In the genomic region with DNA sequence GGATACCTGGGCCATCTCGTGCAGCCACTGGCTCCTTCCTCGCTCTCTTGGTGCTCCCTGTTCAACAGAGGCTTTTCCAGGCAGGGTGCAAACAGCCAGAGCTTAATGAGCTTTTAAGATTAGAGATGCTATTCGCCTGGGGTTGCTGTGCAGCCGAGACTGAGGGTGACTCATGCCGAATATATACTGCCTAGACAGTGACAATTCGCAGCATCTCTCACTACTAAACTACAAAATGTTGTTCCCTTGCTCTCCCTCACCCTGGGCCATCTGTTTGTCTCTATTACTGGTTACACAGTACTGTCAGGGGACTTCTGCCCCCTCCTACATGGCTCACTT, we compare ENCODE assay signal across 16 cellular contexts. TPM values are rescaled to one million over a fixed set of nuclear protein-coding genes. Genes with fewer than 3 reads are reported as not detected.
DNase-seq lines count a peak whose midpoint lies in the region; ATAC-seq, FAIRE-seq and TF ChIP-seq lines count a peak whose summit lies in the region.
"Had no signal": no experiment of that assay in that cellular context is flagged by ENCODE, and none has a peak within 500 bp of the region (broad histone marks: within the 10 kb centered on the region; RNA-seq: fewer than 3 reads in every experiment).

No MANE protein-coding gene starts in this region.

- POLR2A ChIA-PET in A549 (lab: Yijun Ruan, JAX) (no interaction called here), SK-N-SH (lab: Yijun Ruan, JAX) (no interaction called here)

- H3K27ac ChIP-seq in A549, result peak overlapping the region; percentile 73 to 82
- no peak overlapping the region for H3K27ac ChIP-seq in DND-41 (ENCODE audit: low read length)
- peak overlapping the region in 1 of 2 experiments; percentile 41; a peak in 2 of 4 replicates for H3K27ac ChIP-seq in SK-N-SH (ENCODE audit: low read depth in 2 of 2, low read length in 1 of 2)
- H3K27ac ChIP-seq: RWPE1, VCaP had no signal

- H4K20me1 ChIP-seq in DND-41 (ENCODE audit: insufficient read depth, low read length), result no peaks in the 10 kb centered on the region
- no peaks in the 10 kb centered on the region for H4K20me1 ChIP-seq in SK-N-SH (ENCODE audit: insufficient read depth)

- ATAC-seq in A549 (peak; percentile 71 to 79), DND-41 (ENCODE audit: insufficient read depth, low read depth) (peak; percentile 55), HG03175 (IDR thresholded peaks at IDR 0.05; ENCODE audit: unreplicated experiment) (no peak), GM21367 (IDR thresholded peaks at IDR 0.05; ENCODE audit: unreplicated experiment) (no peak)

- FAIRE-seq in A549 (lab: Jason Lieb, UNC), result no peak
- FAIRE-seq: colon had no signal

- H3K79me2 ChIP-seq in DND-41 (ENCODE audit: insufficient read depth, low read length) (no peaks in the 10 kb centered on the region), SK-N-SH (ENCODE audit: insufficient read depth) (no peaks in the 10 kb centered on the region)

- peaks cover 50% of the 10 kb centered on the region for H3K4me1 ChIP-seq in A549
- peaks cover 9% of the 10 kb centered on the region for H3K4me1 ChIP-seq in DND-41 (ENCODE audit: insufficient read depth, low read length)
- peaks cover 0 to 20% of the 10 kb centered on the region in 2 experiments; a peak in 2 of 4 replicates for H3K4me1 ChIP-seq in SK-N-SH (ENCODE audit: control insufficient read depth in 1 of 2, insufficient read depth in 2 of 2, low read depth in 1 of 2, low read length in 1 of 2)
- H3K4me1 ChIP-seq: HAP-1 had no signal

- DNase-seq in A549 (ENCODE audit: low read depth in 1 of 2, low spot score in 1 of 2) (no peak), DND-41 (no peak), SK-N-SH (peak; percentile 45), foreskin fibroblast (peak; percentile 31 to 64), HPDE6-E6E7 (ENCODE audit: extremely low spot score) (no peak), SIG-M5 (lab: John Stamatoyannopoulos, UW) (no peak)
- DNase-seq: Caco-2; NCI-H2081; stimulated activated CD4-positive, alpha-beta T cell treated with anti-CD3 and anti-CD28 coated beads, Interleukin-12 subunit alpha, Interleukin-12 subunit beta, amount 100 ng/mL, for 4 hours; stimulated activated CD8-positive, alpha-beta memory T cell treated with anti-CD3 and anti-CD28 coated beads, Interleukin-4, amount 100 ng/mL, for 48 hours had no signal

- H3F3A ChIP-seq in SK-N-SH (replicated peaks; ENCODE audit: insufficient read depth), result peaks cover 33% of the 10 kb centered on the region

- WGBS in A549 (ENCODE audit: missing lambda C conversion rate), result 15% methylated on average over 6 of the region's 6 CpGs
- WGBS in SK-N-SH (ENCODE audit: low lambda C conversion rate), result 9% methylated on average over 6 of the region's 6 CpGs

- H3K36me3 ChIP-seq in DND-41 (ENCODE audit: insufficient read depth, low read length) (no peaks in the 10 kb centered on the region), SK-N-SH (replicated peaks in 1 of 2; ENCODE audit: control insufficient read depth in 1 of 2, insufficient read depth in 2 of 2, low read length in 1 of 2) (no peaks in the 10 kb centered on the region)
- H3K36me3 ChIP-seq: HAP-1 had no signal

- no peak overlapping the region for H3K4me3 ChIP-seq in A549
- no peak overlapping the region for H3K4me3 ChIP-seq in DND-41 (ENCODE audit: low read depth in 1 of 2, low read length in 2 of 2)
- H3K4me3 ChIP-seq in SK-N-SH (ENCODE audit: low read depth in 2 of 2, low read length in 1 of 2), result no peak overlapping the region
- no peak overlapping the region for H3K4me3 ChIP-seq in foreskin fibroblast (ENCODE audit: low read depth in 1 of 2, low read length in 2 of 2)
- H3K4me3 ChIP-seq: HAP-1 had no signal

- no peak for TF ChIP-seq POLR2A in A549 (IDR thresholded peaks at IDR 0.05; ENCODE audit: low read length)

- no peaks in the 10 kb centered on the region for H3K9me3 ChIP-seq in A549
- no peaks in the 10 kb centered on the region for H3K9me3 ChIP-seq in DND-41 (ENCODE audit: insufficient read depth, low read length, severe bottlenecking)
- no peaks in the 10 kb centered on the region for H3K9me3 ChIP-seq in SK-N-SH
- H3K9me3 ChIP-seq: HAP-1 had no signal

- TF ChIP-seq EP300 in A549 (IDR thresholded peaks at IDR 0.05), result 0 out of 5 replicates have a peak, but pooled peaks of 1 of the 2 experiments have one; percentile 16
- peak in 1 of 2 experiments; percentile 36; a peak in 1 of 4 replicates for TF ChIP-seq EP300 in SK-N-SH (IDR thresholded peaks at IDR 0.05; ENCODE audit: borderline replicate concordance in 1 of 2, low read depth in 1 of 2, low read length in 1 of 2)

- TF ChIP-seq RAD21 in A549 (conservative IDR thresholded peaks at IDR 0.05 in 1 of 2, IDR thresholded peaks at IDR 0.05 in 1 of 2) (no peak), SK-N-SH (IDR thresholded peaks at IDR 0.05; ENCODE audit: low read length) (no peak)

- H3K27me3 ChIP-seq in DND-41 (ENCODE audit: insufficient read depth, low read length, poor library complexity) (no peaks in the 10 kb centered on the region), SK-N-SH (ENCODE audit: insufficient read depth) (no peaks in the 10 kb centered on the region)

- H2AFZ ChIP-seq in DND-41 (ENCODE audit: low read depth, low read length) (no peak overlapping the region), SK-N-SH (ENCODE audit: low read depth) (no peak overlapping the region)

- H3K9ac ChIP-seq in DND-41 (ENCODE audit: low read depth, low read length), result no peak overlapping the region
- no peak overlapping the region for H3K9ac ChIP-seq in SK-N-SH

- no peak for TF ChIP-seq CTCF in A549 (IDR thresholded peaks at IDR 0.05)
- no peak for TF ChIP-seq CTCF in DND-41 (IDR thresholded peaks at IDR 0.05; ENCODE audit: borderline replicate concordance, extremely low read depth, low read length, poor library complexity, severe bottlenecking)
- no peak for TF ChIP-seq CTCF in SK-N-SH (IDR thresholded peaks at IDR 0.05)
- no peak for TF ChIP-seq CTCF in foreskin fibroblast (IDR thresholded peaks at IDR 0.05; ENCODE audit: low read depth, low read length)

- CTCF ChIA-PET in A549 (lab: Yijun Ruan, JAX) (interaction anchor here (1.0 kb wide), 1 partner anchor 24 kb away, joined by 5 read pairs; no protein-coding TSS in a partner anchor), SK-N-SH (lab: Yijun Ruan, JAX) (interaction anchor here (0.8 kb wide), 2 partner anchors 86 to 422 kb away, joined by 3 read pairs; no protein-coding TSS in a partner anchor)

- H3K4me2 ChIP-seq in A549 (peak overlapping the region; percentile 70), DND-41 (ENCODE audit: insufficient read depth, low read length) (no peak overlapping the region), SK-N-SH (peak overlapping the region; percentile 54)

- H3K9me2 ChIP-seq in SK-N-SH, result no peaks in the 10 kb centered on the region

TF ChIP-seq in A549, 52 proteins besides CTCF, POLR2A, EP300 and RAD21:
- TF ChIP-seq MAZ (IDR thresholded peaks at IDR 0.05; ENCODE audit: borderline replicate concordance, low read depth, low read length) (no peak), FOSL2 (IDR thresholded peaks at IDR 0.05) (peak; percentile 61), FOSL2 (CRISPR knock-in tag; IDR thresholded peaks at IDR 0.05) (peak; percentile 54), JUNB (IDR thresholded peaks at IDR 0.05) (0 out of 2 replicates have a peak, but pooled peaks have one; percentile 47)

TF ChIP-seq in SK-N-SH, 30 proteins besides CTCF, POLR2A, EP300 and RAD21:
- TF ChIP-seq USF2 (IDR thresholded peaks at IDR 0.05; ENCODE audit: borderline replicate concordance, low read depth, low read length), result no peak
- TF ChIP-seq TCF12 (IDR thresholded peaks at IDR 0.05), result peak; percentile 70; the same call in 1 of the 2 replicates
- 0 out of 2 replicates have a peak, but pooled peaks have one; percentile 7 for TF ChIP-seq PBX3 (IDR thresholded peaks at IDR 0.05)
- TF ChIP-seq ZBTB33 (IDR thresholded peaks at IDR 0.05; ENCODE audit: borderline replicate concordance, low read depth), result no peak
TF ChIP-seq in SK-N-SH: peak in this region for 2.

RNA-seq across cellular contexts. Expression of gene TESC, which starts 26.0 kb away (rescaled TPM):
- polyA plus RNA-seq in A549 (2011; rRNA removed) (94.2 and 97.8 TPM in 2 replicates), A549 (2017; fragmentation: RNase III; extraction: RNeasy Plus Mini Kit Qiagen cat#74134 plus additional on column Dnase treatment) (93.4 to 104 TPM (median 97.5 TPM) in 3 replicates), SK-N-SH (2012; rRNA removed) (0.19 and 0.39 TPM in 2 replicates)
- polyA plus RNA-seq in A549 (2012; cell fraction: cytosol; rRNA removed), result 189 and 215 TPM in 2 replicates
- polyA plus RNA-seq in A549 (2012; cell fraction: nucleus; rRNA removed), result 123 and 143 TPM in 2 replicates
- polyA minus RNA-seq in A549 (2011; rRNA and poly(A)+ RNA removed), result 60.9 and 63.7 TPM in 2 replicates
- 0.19 and 0.28 TPM in 2 replicates for polyA plus RNA-seq in SK-N-SH (2012; cell fraction: cytosol; rRNA removed)
- polyA plus RNA-seq in SK-N-SH (2012; cell fraction: nucleus; rRNA removed), result 0.13 and 0.18 TPM in 2 replicates

Comparison
In these comparisons a context has a peak if more than half of its experiments do, and no peak if none do; other contexts are left out.
1. ATAC-seq: peak in A549 (2 of 2) and DND-41 (single experiment); none in HG03175 (single experiment) and GM21367 (single experiment).
2. DNase-seq: peak in SK-N-SH (single experiment) and foreskin fibroblast (2 of 2); none in A549 (0 of 2), DND-41 (single experiment), HPDE6-E6E7 (single experiment) and SIG-M5 (single experiment).
3. RNA of gene TESC, which starts 26.0 kb away (polyA plus RNA-seq): 93.4 to 215 TPM in A549; 0.13 to 0.39 TPM in SK-N-SH; every median in the first group is over 10 times any median in the second.
4. Of the 12 proteins assayed by ChIP-seq in both A549 and SK-N-SH: peak only in A549: FOSL2; only in SK-N-SH: PBX3; in both: none; in neither: 9; mixed calls (peak in some experiments, not most) for 1.